In the genomic region with DNA sequence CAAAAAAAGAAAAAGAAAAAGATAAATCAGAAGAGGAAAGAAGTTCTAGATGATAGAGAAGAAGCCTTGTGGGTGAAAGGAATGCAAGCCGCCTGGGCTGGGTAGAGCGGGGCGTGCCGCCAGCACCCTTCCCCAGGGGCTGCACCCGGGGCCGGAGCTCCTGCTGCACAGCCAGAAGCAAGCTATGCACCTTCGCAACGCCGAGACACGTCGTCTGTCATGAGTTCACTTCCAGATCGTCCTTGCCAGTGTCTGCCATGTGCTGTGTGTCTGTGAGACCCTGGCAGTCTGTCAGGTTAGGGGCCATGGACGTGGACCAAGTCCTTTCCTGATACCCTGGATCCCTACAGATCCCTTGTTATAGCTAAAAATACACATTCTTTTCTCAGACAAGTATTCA, we compare ENCODE assay signal across 29 cellular contexts. TPM values are rescaled to one million over a fixed set of nuclear protein-coding genes. Genes with fewer than 3 reads are reported as not detected.
"Had no signal": no experiment of that assay in that cellular context is flagged by ENCODE, and none has a peak within 500 bp of the region (broad histone marks: within the 10 kb centered on the region; RNA-seq: fewer than 3 reads in every experiment).

No MANE protein-coding gene starts in this region.

- H3K9me3 ChIP-seq: ascending aorta, heart left ventricle, left lung, pancreas, thoracic aorta had no signal

- DNase-seq: activated CD4-positive, alpha-beta T cell treated with anti-CD3 and anti-CD28 coated beads for 36 hours; activated CD4-positive, alpha-beta T cell treated with anti-CD3 and anti-CD28 coated beads, Interleukin-2, amount 50 U/mL, for 4 hours; activated CD4-positive, CD25-positive, alpha-beta regulatory T cell; activated effector memory CD4-positive, alpha-beta T cell treated with Interleukin-2 at 50 U/mL for 16 hours; activated naive CD4-positive, alpha-beta T cell treated with Interleukin-2 at 50 U/mL for 16 hours; activated naive CD8-positive, alpha-beta T cell treated with anti-CD3 and anti-CD28 coated beads, Interleukin-2, amount 10 ng/mL, durations not matched to agents 7 days and 5 days; activated T-cell treated with anti-CD3 and anti-CD28 coated beads for 4 hours; cortex of kidney; left lung; stimulated activated CD4-positive, alpha-beta T cell treated with anti-CD3 and anti-CD28 coated beads, Interleukin-12 subunit alpha, Interleukin-12 subunit beta, amount 100 ng/mL, for 4 hours; stimulated activated CD4-positive, alpha-beta T cell treated with anti-CD3 and anti-CD28 coated beads, Interleukin-4, amount 100 ng/mL, for 24 hours had no signal

- H3K4me3 ChIP-seq: ascending aorta, cardiac muscle cell, heart left ventricle, left lung, pancreas, skin epidermis, thoracic aorta had no signal

- H3K27ac ChIP-seq: ascending aorta, cardiac muscle cell, left lung, pancreas, skin epidermis, thoracic aorta had no signal

- H3K4me1 ChIP-seq: ascending aorta, left lung, pancreas had no signal

- ATAC-seq: activated CD4-positive, alpha-beta T cell treated with anti-CD3 and anti-CD28 coated beads for 36 hours; left lung; stimulated activated effector memory CD8-positive, alpha-beta T cell treated with anti-CD3 and anti-CD28 coated beads, Interleukin-12 subunit alpha, Interleukin-12 subunit beta, amount 100 ng/mL, for 72 hours had no signal

- H3K27me3 ChIP-seq: ascending aorta, cardiac muscle cell, heart left ventricle, left lung, pancreas had no signal

RNA-seq across cellular contexts. Expression of gene HRH3, which starts 57.2 kb away (rescaled TPM):
- total RNA-seq: activated CD4-positive, alpha-beta T cell treated with anti-CD3 and anti-CD28 coated beads for 36 hours; activated naive CD8-positive, alpha-beta T cell treated with anti-CD3 and anti-CD28 coated beads, Interleukin-2, amount 10 ng/mL, durations not matched to agents 7 days and 5 days; cardiac muscle cell; chondrocyte; endothelial cell of umbilical vein; fibroblast of lung; fibroblast of villous mesenchyme; heart left ventricle; kidney epithelial cell; left lung; lung microvascular endothelial cell; mucosa of gallbladder; pulmonary artery endothelial cell; right cardiac atrium; subcutaneous adipose tissue; T-helper 1 cell treated with Interleukin-12 subunit alpha and Interleukin-12 subunit beta and Interleukin-4 antibody, amounts not matched to agents 30 ng/mL and 1 ng/mL, for 36 hours; thoracic aorta had no signal
- polyA plus RNA-seq: cardiac muscle cell, endothelial cell of umbilical vein, fibroblast of lung, heart left ventricle, right cardiac atrium had no signal
